ENCODE assay signal across 35 cellular contexts in the genomic region with DNA sequence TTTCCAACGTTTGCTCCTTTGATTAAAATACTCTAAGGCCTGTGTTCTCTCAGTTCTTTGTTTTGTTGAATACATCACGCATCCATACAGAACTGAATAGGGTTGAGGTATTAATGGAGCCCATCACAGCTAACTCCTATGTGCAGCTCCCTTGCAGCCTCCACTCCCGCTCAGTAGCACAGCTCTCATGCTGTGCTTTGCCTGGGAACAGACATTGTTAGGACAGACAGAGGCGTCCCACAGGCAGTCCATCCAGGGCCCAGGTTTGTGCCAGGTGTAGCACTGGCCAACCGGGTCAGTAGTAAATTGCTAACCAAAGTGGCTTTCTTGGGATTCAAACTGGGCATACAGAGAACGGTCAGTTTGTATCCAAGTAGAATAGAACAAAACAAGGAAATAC.
"Had no signal": no experiment of that assay in that cellular context is flagged by ENCODE, and none has a peak within 500 bp of the region (broad histone marks: within the 10 kb centered on the region; RNA-seq: fewer than 3 reads in every experiment).

No MANE protein-coding gene starts in this region.

- H3K4me2 ChIP-seq: KMS-11 had no signal

- H3K9ac ChIP-seq: KMS-11 had no signal

- H3K27ac ChIP-seq: KMS-11 had no signal

- H3K4me3 ChIP-seq: MG63 had no signal

- DNase-seq: Karpas-422, Kasumi-1, KBM-7, KG1, MG63, MM.1S, MV-4-11, NCI-H1048, NCI-H1092, NCI-H1092 treated with DMSO at 0.1 percent for 48 hours, NCI-H1105, NCI-H1105 treated with DMSO at 0.1 percent for 48 hours, NCI-H1417, NCI-H1417 treated with DMSO at 0.1 percent for 48 hours, NCI-H1436, NCI-H1436 treated with DMSO at 0.1 percent for 48 hours, NCI-H146, NCI-H1694, NCI-H1694 treated with DMSO at 0.1 percent for 48 hours, NCI-H187, NCI-H187 treated with DMSO at 0.1 percent for 48 hours, NCI-H1930, NCI-H2029, NCI-H2029 treated with DMSO at 0.1 percent for 48 hours, NCI-H2081, NCI-H2081 treated with DMSO at 0.1 percent for 48 hours, NCI-H2107, NCI-H2171, NCI-H2171 treated with DMSO at 0.1 percent for 48 hours, NCI-H2227 treated with DMSO at 0.1 percent for 48 hours, NCI-H226, NCI-H345, NCI-H446, NCI-H446 treated with DMSO at 0.1 percent for 48 hours had no signal

- H3K27me3 ChIP-seq: MG63 had no signal

- H3K36me3 ChIP-seq: MG63 had no signal

- H3K9me3 ChIP-seq: MG63 had no signal
